8 cellular contexts compared by ENCODE assay signal in genomic region chr1:231241751-231242150, GRCh38. TPM values are rescaled to one million over a fixed set of nuclear protein-coding genes. Genes with fewer than 3 reads are reported as not detected.
DNase-seq lines count a peak whose midpoint lies in the region; ATAC-seq and TF ChIP-seq lines count a peak whose summit lies in the region.

No MANE protein-coding gene starts in this region.

- peak overlapping the region; percentile 95 for H3K9ac ChIP-seq in HCT116 (ENCODE audit: low read length)
- H3K9ac ChIP-seq in iPS-20b (ENCODE audit: low read depth, low read length): peak overlapping the region; percentile 88

- peaks cover 68% of the 10 kb centered on the region for H3K79me2 ChIP-seq in HCT116 (ENCODE audit: insufficient read depth, low read length)

- RAD21 ChIA-PET in HCT116 (lab: Charles Lee; ENCODE audit: low non-redundant PET in 1 of 2, low total read pairs in 2 of 2, uncharacterized antibody in 2 of 2, unreplicated experiment in 2 of 2): no interaction called here

- H3K27me3 ChIP-seq in HCT116 (ENCODE audit: insufficient read depth, low read length) (no peaks in the 10 kb centered on the region), iPS-20b (ENCODE audit: insufficient read depth, low read length) (no peaks in the 10 kb centered on the region)

- peaks cover 48% of the 10 kb centered on the region for H3K4me1 Mint-ChIP-seq in brain
- peaks cover 45% of the 10 kb centered on the region for H3K4me1 Mint-ChIP-seq in stimulated activated effector memory CD8-positive, alpha-beta T cell treated with anti-CD3 and anti-CD28 coated beads, Interleukin-12 subunit alpha, Interleukin-12 subunit beta, amount 100 ng/mL, for 72 hours

- peak overlapping the region; percentile 89 to 98 (median 95) for H3K4me3 Mint-ChIP-seq in brain
- H3K4me3 Mint-ChIP-seq in stimulated activated effector memory CD8-positive, alpha-beta T cell treated with anti-CD3 and anti-CD28 coated beads, Interleukin-12 subunit alpha, Interleukin-12 subunit beta, amount 100 ng/mL, for 72 hours: peak overlapping the region; percentile 95

- no peak for TF ChIP-seq RAD21 in HCT116 (IDR thresholded peaks at IDR 0.05; ENCODE audit: low read depth)

- TF ChIP-seq CTCF in HCT116 (IDR thresholded peaks at IDR 0.05 in 2 of 3, conservative IDR thresholded peaks at IDR 0.05 in 1 of 3; ENCODE audit: borderline replicate concordance in 1 of 3, insufficient read depth in 1 of 3, low read depth in 2 of 3, low read length in 2 of 3) (no peak), brain (conservative IDR thresholded peaks at IDR 0.05) (no peak)

- H3K9me3 Mint-ChIP-seq in brain: no peaks in the 10 kb centered on the region
- H3K9me3 Mint-ChIP-seq in stimulated activated effector memory CD8-positive, alpha-beta T cell treated with anti-CD3 and anti-CD28 coated beads, Interleukin-12 subunit alpha, Interleukin-12 subunit beta, amount 100 ng/mL, for 72 hours: no peaks in the 10 kb centered on the region

- peaks cover 18% of the 10 kb centered on the region for H3K27me3 Mint-ChIP-seq in brain

- intact Hi-C loops in HCT116 (cut with micrococcal nuclease): loop anchor here (10.0 kb wide), 1 partner anchor 363 kb away; no protein-coding TSS in a partner anchor

- H3K4me3 ChIP-seq in HCT116 (replicated peaks in 1 of 2; ENCODE audit: low read depth in 1 of 2, low read length in 2 of 2) (peak overlapping the region; percentile 97), iPS-20b (ENCODE audit: low read length) (peak overlapping the region; percentile 91)

- H3K36me3 Mint-ChIP-seq in brain: peaks cover 23% of the 10 kb centered on the region
- peaks cover 53% of the 10 kb centered on the region for H3K36me3 Mint-ChIP-seq in stimulated activated effector memory CD8-positive, alpha-beta T cell treated with anti-CD3 and anti-CD28 coated beads, Interleukin-12 subunit alpha, Interleukin-12 subunit beta, amount 100 ng/mL, for 72 hours

- H4K20me1 ChIP-seq in HCT116 (ENCODE audit: insufficient read depth): no peaks in the 10 kb centered on the region

- POLR2A ChIA-PET in HCT116 (lab: Charles Lee): no interaction called here

- H3K4me1 ChIP-seq in HCT116 (ENCODE audit: control insufficient read depth in 1 of 2, insufficient read depth in 2 of 2, low read length in 2 of 2) (peaks cover 13 to 24% of the 10 kb centered on the region in 2 experiments), iPS-20b (ENCODE audit: insufficient read depth, low read length) (no peaks in the 10 kb centered on the region)

- H3K36me3 ChIP-seq in HCT116 (ENCODE audit: control insufficient read depth in 1 of 2, insufficient read depth in 2 of 2, low read length in 2 of 2): peaks cover 11 to 13% of the 10 kb centered on the region in 2 experiments
- peaks cover 19% of the 10 kb centered on the region for H3K36me3 ChIP-seq in iPS-20b (ENCODE audit: insufficient read depth, low read depth, low read length)

- H3K27ac ChIP-seq in HCT116 (ENCODE audit: low read depth, low read length) (peak overlapping the region; percentile 77), iPS-20b (ENCODE audit: low read length) (no peak overlapping the region)

- DNase-seq in NCI-H1105 treated with DMSO at 0.1 percent for 48 hours (lab: John Stamatoyannopoulos, UW) (peak; percentile 24), NCI-H1105 (lab: John Stamatoyannopoulos, UW) (no peak), HCT116 (ENCODE audit: low read depth, low spot score) (no peak), NCI-H774 (lab: John Stamatoyannopoulos, UW) (peak; percentile 43), cortex of kidney (lab: John Stamatoyannopoulos, UW) (no peak)
- DNase-seq in stimulated activated effector memory CD8-positive, alpha-beta T cell treated with anti-CD3 and anti-CD28 coated beads, Interleukin-12 subunit alpha, Interleukin-12 subunit beta, amount 100 ng/mL, for 72 hours (ENCODE audit: low spot score in 2 of 2): no peak

- H3K4me2 ChIP-seq in HCT116 (ENCODE audit: low read length): peak overlapping the region; percentile 72

- H2AFZ ChIP-seq in HCT116 (ENCODE audit: low read depth, low read length, poor library complexity, severe bottlenecking): peak overlapping the region; percentile 67

- peak overlapping the region; percentile 92 to 98 (median 97) for H3K27ac Mint-ChIP-seq in brain
- peak overlapping the region; percentile 98 for H3K27ac Mint-ChIP-seq in stimulated activated effector memory CD8-positive, alpha-beta T cell treated with anti-CD3 and anti-CD28 coated beads, Interleukin-12 subunit alpha, Interleukin-12 subunit beta, amount 100 ng/mL, for 72 hours

- peak; percentile 53 for ATAC-seq in HCT116
- peak; percentile 22 for ATAC-seq in stimulated activated effector memory CD8-positive, alpha-beta T cell treated with anti-CD3 and anti-CD28 coated beads, Interleukin-12 subunit alpha, Interleukin-12 subunit beta, amount 100 ng/mL, for 72 hours

- CTCF ChIA-PET in HCT116 (lab: Charles Lee): no interaction called here

- no peak for TF ChIP-seq POLR2A in HCT116 (IDR thresholded peaks at IDR 0.05; ENCODE audit: borderline replicate concordance, extremely low read depth, insufficient read depth, insufficient read length)

- BruUV-seq in HCT116 (replicated peaks; lab: Mats Ljungman, UMichigan): no TSS peak

- H3K9me2 ChIP-seq in HCT116 (ENCODE audit: insufficient read depth): no peaks in the 10 kb centered on the region

- H3K9me3 ChIP-seq in HCT116 (ENCODE audit: control insufficient read depth in 1 of 2, insufficient read depth in 1 of 2, low read depth in 1 of 2, low read length in 2 of 2) (no peaks in the 10 kb centered on the region), iPS-20b (ENCODE audit: insufficient read depth, low read depth, low read length) (no peaks in the 10 kb centered on the region)

TF ChIP-seq in HCT116, 20 proteins besides CTCF, POLR2A, EP300 and RAD21:
- TF ChIP-seq CEBPB (IDR thresholded peaks at IDR 0.05; ENCODE audit: low read depth) (no peak), REST (IDR thresholded peaks at IDR 0.05; ENCODE audit: low read depth) (no peak), CBX3 (IDR thresholded peaks at IDR 0.05; ENCODE audit: low read depth) (no peak), YY1 (IDR thresholded peaks at IDR 0.05; ENCODE audit: extremely low read depth, insufficient replicate concordance, low read depth, low read length) (no peak), ELF1 (IDR thresholded peaks at IDR 0.05; ENCODE audit: borderline replicate concordance, low read depth) (no peak), MAX (IDR thresholded peaks at IDR 0.05) (no peak), JUND (IDR thresholded peaks at IDR 0.05) (no peak), SRF (IDR thresholded peaks at IDR 0.05; ENCODE audit: low read depth) (no peak), TCF7L2 (IDR thresholded peaks at IDR 0.05; ENCODE audit: borderline replicate concordance, extremely low read depth, insufficient read depth, insufficient read length) (no peak), FOSL1 (IDR thresholded peaks at IDR 0.05; ENCODE audit: low read depth) (no peak), ZFX (IDR thresholded peaks at IDR 0.05) (no peak), ZNF274 (IDR thresholded peaks at IDR 0.05; ENCODE audit: low read depth, low read length) (no peak), SP1 (IDR thresholded peaks at IDR 0.05; ENCODE audit: low read depth) (no peak)
TF ChIP-seq in HCT116: peak in this region for 0.

RNA-seq across cellular contexts. Expression of gene GNPAT, which starts 0.7 kb away (rescaled TPM):
- total RNA-seq in HCT116 (2021; ENCODE audit: unreplicated experiment): 42.8 TPM
- 18.5 and 25.1 TPM in 2 replicates for polyA plus RNA-seq in HCT116 (2012)
- polyA plus RNA-seq in brain (ENCODE audit: insufficient read depth, low read depth, low replicate concordance): 47.0 TPM

Comparison
In these comparisons a context has a peak if more than half of its experiments do, and no peak if none do; other contexts are left out.
1. DNase-seq: peak in NCI-H1105 treated with DMSO at 0.1 percent for 48 hours (single experiment) and NCI-H774 (single experiment); none in NCI-H1105 (single experiment), HCT116 (single experiment), stimulated activated effector memory CD8-positive, alpha-beta T cell treated with anti-CD3 and anti-CD28 coated beads, Interleukin-12 subunit alpha, Interleukin-12 subunit beta, amount 100 ng/mL, for 72 hours (0 of 2) and cortex of kidney (single experiment).